In the genomic region with DNA sequence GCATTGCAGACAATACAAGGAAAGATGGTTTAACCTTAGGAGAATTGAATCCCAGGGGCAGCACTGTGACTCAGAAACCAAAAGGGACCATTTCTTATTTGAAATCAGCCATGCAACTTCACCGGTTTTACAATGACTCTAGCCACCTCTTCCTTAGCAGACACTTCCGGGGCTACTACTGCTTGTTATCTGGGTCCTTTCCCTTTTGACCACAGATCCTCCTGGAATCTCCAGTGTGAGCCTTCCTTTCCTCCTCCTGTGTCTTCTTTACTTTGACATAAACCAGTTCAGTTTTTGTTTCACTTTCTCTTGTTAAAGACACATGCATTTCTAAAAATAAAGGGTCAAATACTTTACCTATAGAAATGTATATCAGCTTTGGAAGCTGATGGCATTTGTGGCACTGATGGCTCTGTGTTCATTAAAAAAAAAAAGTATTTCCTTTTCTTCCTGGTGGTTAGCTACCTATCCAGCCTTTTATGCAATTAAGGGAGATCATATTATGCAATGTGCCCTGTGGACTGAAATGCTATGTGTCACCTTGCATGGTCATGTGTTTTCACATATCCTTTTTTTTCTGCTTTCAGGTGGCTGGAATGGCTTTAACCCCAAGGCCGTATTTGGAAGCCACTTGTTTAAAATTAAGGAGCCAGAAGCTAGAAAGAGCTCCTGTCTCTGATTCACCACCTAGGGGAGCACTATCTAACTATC, we compare ENCODE assay signal across 14 cellular contexts.
DNase-seq lines count a peak whose midpoint lies in the region; ATAC-seq and TF ChIP-seq lines count a peak whose summit lies in the region.
"Had no signal": no experiment of that assay in that cellular context is flagged by ENCODE, and none has a peak within 500 bp of the region (broad histone marks: within the 10 kb centered on the region; RNA-seq: fewer than 3 reads in every experiment).

No MANE protein-coding gene starts in this region.

- H3K79me2 ChIP-seq in mesendoderm (ENCODE audit: control insufficient read depth, insufficient read depth, low read length): no peaks in the 10 kb centered on the region

- no peak overlapping the region for H4K5ac ChIP-seq in mesendoderm (ENCODE audit: low read length)

- H2BK15ac ChIP-seq in mesendoderm (replicated peaks; ENCODE audit: low read depth): no peak overlapping the region

- H4K8ac ChIP-seq in mesendoderm (ENCODE audit: low read depth, low read length): no peak overlapping the region

- no peaks in the 10 kb centered on the region for H3K79me1 ChIP-seq in mesendoderm (ENCODE audit: low read length)

- WGBS in mesendoderm (ENCODE audit: extremely low coverage, insufficient coverage, low lambda C conversion rate): no CpG with 5 or more reads among the region's 3 CpGs
- WGBS in adrenal gland, 4 donors: 49 to 56% (median 52%) methylated on average over 3 of the region's 3 CpGs

- no peak overlapping the region for H3K4ac ChIP-seq in mesendoderm (ENCODE audit: low read depth, low read length)

- H3K4me1 ChIP-seq in mesendoderm (ENCODE audit: control insufficient read depth, low read depth, low read length): no peaks in the 10 kb centered on the region
- no peaks in the 10 kb centered on the region for H3K4me1 ChIP-seq in mucosa of descending colon (ENCODE audit: low read depth)
- H3K4me1 ChIP-seq in adrenal gland (replicated peaks in 1 of 2): no peaks in the 10 kb centered on the region

- no peak for TF ChIP-seq POLR2A in adrenal gland (IDR thresholded peaks at IDR 0.05)

- H3K9ac ChIP-seq in mesendoderm (ENCODE audit: low read length): no peak overlapping the region

- H2BK120ac ChIP-seq in mesendoderm (ENCODE audit: low read depth, low read length): no peak overlapping the region

- intact Hi-C loops in mucosa of descending colon (cut with DNase I, micrococcal nuclease) (no loop called here), adrenal gland (cut with DNase I) (no loop called here)

- H3K23ac ChIP-seq in mesendoderm (ENCODE audit: low read length): no peak overlapping the region

- H3K36me3 ChIP-seq in mesendoderm (ENCODE audit: control insufficient read depth, insufficient read depth, low read length) (no peaks in the 10 kb centered on the region), mucosa of descending colon (ENCODE audit: low read depth) (no peaks in the 10 kb centered on the region), adrenal gland (replicated peaks in 1 of 2) (no peaks in the 10 kb centered on the region)

- H3K56ac ChIP-seq in mesendoderm (ENCODE audit: low read length): no peak overlapping the region

- H3K4me3 ChIP-seq in mesendoderm (ENCODE audit: low read length) (no peak overlapping the region), mucosa of descending colon (no peak overlapping the region), adrenal gland (no peak overlapping the region)

- peak; percentile 44 for ATAC-seq in GM18861 (IDR thresholded peaks at IDR 0.05; ENCODE audit: unreplicated experiment)
- ATAC-seq in GM21786 (IDR thresholded peaks at IDR 0.05; ENCODE audit: unreplicated experiment): peak; percentile 54
- peak; percentile 58 for ATAC-seq in HG03469 (IDR thresholded peaks at IDR 0.05; ENCODE audit: unreplicated experiment)
- no peak for ATAC-seq in mucosa of descending colon
- ATAC-seq: activated naive CD4-positive, alpha-beta T cell treated with anti-CD3 and anti-CD28 coated beads, Interleukin-2, amount 50 U/mL, for 72 hours had no signal

- no peak for TF ChIP-seq CTCF in mucosa of descending colon (IDR thresholded peaks at IDR 0.05)
- no peak for TF ChIP-seq CTCF in adrenal gland (IDR thresholded peaks at IDR 0.05)

- H3K18ac ChIP-seq in mesendoderm (ENCODE audit: low read length): no peak overlapping the region

- H3K27me3 ChIP-seq in mesendoderm (ENCODE audit: insufficient read depth, low read length, poor library complexity): no peaks in the 10 kb centered on the region
- H3K27me3 ChIP-seq in adrenal gland: no peaks in the 10 kb centered on the region

- DNase-seq in mesendoderm (peak; percentile 25), putamen (ENCODE audit: low spot score) (no peak), mucosa of descending colon (no peak), NCI-H2227 (lab: John Stamatoyannopoulos, UW; ENCODE audit: unreplicated experiment) (no peak), adrenal gland (no peak)
- DNase-seq: activated CD4-positive, alpha-beta T cell treated with anti-CD3 and anti-CD28 coated beads, Interleukin-2, amount 50 U/mL, for 48 hours; cortex of kidney; H9; islet precursor cell; NCI-H187 treated with DMSO at 0.1 percent for 48 hours had no signal

- H2AK5ac ChIP-seq in mesendoderm (ENCODE audit: low read length): no peak overlapping the region

- H3K9me3 ChIP-seq in mucosa of descending colon (no peaks in the 10 kb centered on the region), adrenal gland (replicated peaks in 1 of 3) (no peaks in the 10 kb centered on the region)

- H2BK5ac ChIP-seq in mesendoderm (ENCODE audit: low read length): no peak overlapping the region

- H3K27ac ChIP-seq in mesendoderm (ENCODE audit: low read depth, low read length) (no peak overlapping the region), adrenal gland (no peak overlapping the region)

- H3K4me2 ChIP-seq in mesendoderm (ENCODE audit: low read length): no peak overlapping the region
